ENCODE assay signal across 16 cellular contexts in the genomic region with DNA sequence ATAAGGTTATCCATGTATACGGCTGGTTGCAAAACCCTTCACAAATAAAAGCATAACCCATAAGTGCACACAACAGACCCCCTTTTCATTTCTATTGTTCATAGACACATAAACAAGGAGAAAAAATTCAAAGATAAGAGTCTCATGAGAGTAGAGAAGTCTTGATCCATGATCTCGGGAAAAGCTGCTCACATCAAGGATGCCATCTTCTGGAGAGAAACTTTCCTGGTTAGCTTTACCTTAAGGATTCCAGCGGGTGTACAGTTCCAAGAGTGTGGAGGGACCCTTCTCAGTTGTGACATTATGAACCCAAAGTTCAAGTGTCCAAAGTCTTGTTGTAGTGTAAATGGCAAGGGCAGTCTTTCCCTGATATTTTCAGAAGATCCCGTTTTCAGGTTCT.
"Had no signal": no experiment of that assay in that cellular context is flagged by ENCODE, and none has a peak within 500 bp of the region (broad histone marks: within the 10 kb centered on the region; RNA-seq: fewer than 3 reads in every experiment).

No MANE protein-coding gene starts in this region.

- H3K4me3 ChIP-seq: adrenal gland, left lung had no signal

- DNase-seq: activated CD4-positive, alpha-beta T cell treated with anti-CD3 and anti-CD28 coated beads for 36 hours; activated CD4-positive, alpha-beta T cell treated with anti-CD3 and anti-CD28 coated beads, Interleukin-2, amount 50 U/mL, for 48 hours; activated gamma-delta T cell treated with Interleukin-2 at 50 U/mL for 16 hours; adrenal gland; caudate nucleus; cortex of kidney; effector CD8-positive, alpha-beta T cell; glutamatergic neuron; left lung; posterior cingulate gyrus; stimulated activated CD8-positive, alpha-beta memory T cell treated with anti-CD3 and anti-CD28 coated beads, Interleukin-4, amount 100 ng/mL, for 48 hours; stimulated activated naive CD4-positive, alpha-beta T cell had no signal

- H3K36me3 ChIP-seq: adrenal gland, left lung, neutrophil had no signal

- H3K9me3 ChIP-seq: adrenal gland, left lung, neutrophil had no signal

- H3K4me1 ChIP-seq: adrenal gland, left lung had no signal

- ATAC-seq: activated CD4-positive, alpha-beta T cell treated with anti-CD3 and anti-CD28 coated beads for 36 hours; activated naive CD4-positive, alpha-beta T cell treated with anti-CD3 and anti-CD28 coated beads, Interleukin-2, amount 50 U/mL, for 72 hours; left lung; natural killer cell treated with Interleukin-12 subunit alpha and Interleukin-12 subunit beta and Interleukin-15 and Interleukin-18, amount 100 ng/mL, for 72 hours had no signal

- H3K27me3 ChIP-seq: adrenal gland, left lung, neutrophil had no signal

- H3K27ac ChIP-seq: adrenal gland, left lung, neutrophil had no signal

- FAIRE-seq: keratinocyte had no signal
